1 cellular context compared by ENCODE assay signal in genomic region chr6:78530208-78530607, GRCh38.
TF ChIP-seq lines count a peak whose summit lies in the region.

No MANE protein-coding gene starts in this region.

TF ChIP-seq in Ishikawa, 13 proteins besides CTCF, POLR2A, EP300 and RAD21:
- TF ChIP-seq, protein P1, sequence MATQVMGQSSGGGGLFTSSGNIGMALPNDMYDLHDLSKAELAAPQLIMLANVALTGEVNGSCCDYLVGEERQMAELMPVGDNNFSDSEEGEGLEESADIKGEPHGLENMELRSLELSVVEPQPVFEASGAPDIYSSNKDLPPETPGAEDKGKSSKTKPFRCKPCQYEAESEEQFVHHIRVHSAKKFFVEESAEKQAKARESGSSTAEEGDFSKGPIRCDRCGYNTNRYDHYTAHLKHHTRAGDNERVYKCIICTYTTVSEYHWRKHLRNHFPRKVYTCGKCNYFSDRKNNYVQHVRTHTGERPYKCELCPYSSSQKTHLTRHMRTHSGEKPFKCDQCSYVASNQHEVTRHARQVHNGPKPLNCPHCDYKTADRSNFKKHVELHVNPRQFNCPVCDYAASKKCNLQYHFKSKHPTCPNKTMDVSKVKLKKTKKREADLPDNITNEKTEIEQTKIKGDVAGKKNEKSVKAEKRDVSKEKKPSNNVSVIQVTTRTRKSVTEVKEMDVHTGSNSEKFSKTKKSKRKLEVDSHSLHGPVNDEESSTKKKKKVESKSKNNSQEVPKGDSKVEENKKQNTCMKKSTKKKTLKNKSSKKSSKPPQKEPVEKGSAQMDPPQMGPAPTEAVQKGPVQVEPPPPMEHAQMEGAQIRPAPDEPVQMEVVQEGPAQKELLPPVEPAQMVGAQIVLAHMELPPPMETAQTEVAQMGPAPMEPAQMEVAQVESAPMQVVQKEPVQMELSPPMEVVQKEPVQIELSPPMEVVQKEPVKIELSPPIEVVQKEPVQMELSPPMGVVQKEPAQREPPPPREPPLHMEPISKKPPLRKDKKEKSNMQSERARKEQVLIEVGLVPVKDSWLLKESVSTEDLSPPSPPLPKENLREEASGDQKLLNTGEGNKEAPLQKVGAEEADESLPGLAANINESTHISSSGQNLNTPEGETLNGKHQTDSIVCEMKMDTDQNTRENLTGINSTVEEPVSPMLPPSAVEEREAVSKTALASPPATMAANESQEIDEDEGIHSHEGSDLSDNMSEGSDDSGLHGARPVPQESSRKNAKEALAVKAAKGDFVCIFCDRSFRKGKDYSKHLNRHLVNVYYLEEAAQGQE (IDR thresholded peaks at IDR 0.05; ENCODE audit: low read depth): peak; percentile 83
- TF ChIP-seq MAX (IDR thresholded peaks at IDR 0.05) (0 out of 2 replicates have a peak, but pooled peaks have one; percentile 17), TCF12 (IDR thresholded peaks at IDR 0.05; ENCODE audit: low read depth) (no peak), EGR1 (IDR thresholded peaks at IDR 0.05) (no peak)
